ENCODE assay signal across 14 cellular contexts in the genomic region with DNA sequence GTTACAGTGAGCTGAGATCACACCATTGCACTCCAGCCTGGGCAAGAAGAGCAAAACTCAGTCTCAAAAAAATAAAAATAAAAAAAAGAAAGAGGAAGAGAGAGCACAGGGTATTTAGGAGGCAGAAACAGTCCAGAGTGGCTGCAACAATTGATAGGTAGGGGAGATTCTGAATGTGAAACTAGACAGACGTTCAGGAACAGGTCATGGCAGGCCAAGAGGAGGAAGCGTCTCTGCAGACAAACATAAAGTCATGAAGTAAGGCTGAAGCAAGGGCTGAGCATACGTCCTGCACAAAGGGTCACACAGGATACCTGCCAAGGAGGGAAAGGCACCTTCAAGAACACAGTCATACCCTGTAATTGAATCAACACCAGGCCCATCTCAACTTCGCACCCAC.
DNase-seq lines count a peak whose midpoint lies in the region; ATAC-seq, FAIRE-seq and TF ChIP-seq lines count a peak whose summit lies in the region.
"Had no signal": no experiment of that assay in that cellular context is flagged by ENCODE, and none has a peak within 500 bp of the region (broad histone marks: within the 10 kb centered on the region; RNA-seq: fewer than 3 reads in every experiment).

No MANE protein-coding gene starts in this region.

- no peaks in the 10 kb centered on the region for H3K79me1 ChIP-seq in neuronal stem cell (ENCODE audit: low read depth, low read length)

- DNase-seq in GM19239 (ENCODE audit: insufficient read length, low spot score): peak; percentile 34
- peak; percentile 27 for DNase-seq in HPDE6-E6E7 (ENCODE audit: extremely low spot score)
- no peak for DNase-seq in neuronal stem cell (ENCODE audit: low spot score)
- no peak for DNase-seq in dermis blood vessel endothelial cell
- no peak for DNase-seq in hepatocyte (ENCODE audit: low spot score)
- DNase-seq in ovary: no peak
- DNase-seq in mesenteric fat pad (ENCODE audit: low spot score): no peak
- DNase-seq: activated CD4-positive, alpha-beta T cell treated with anti-CD3 and anti-CD28 coated beads, Interleukin-2, amount 10 ng/mL, durations not matched to agents 24 days and 14 days; DMS53; Peyer's patch had no signal

- no peaks in the 10 kb centered on the region for H3K9me2 ChIP-seq in hepatocyte (replicated peaks; ENCODE audit: insufficient read depth)

- TF ChIP-seq EP300 in ovary (IDR thresholded peaks at IDR 0.05): no peak

- H3K27me3 ChIP-seq in neuronal stem cell (ENCODE audit: control insufficient read depth in 3 of 3, insufficient read depth in 3 of 3, low read depth in 1 of 3, low read length in 3 of 3): no peaks in the 10 kb centered on the region
- no peaks in the 10 kb centered on the region for H3K27me3 ChIP-seq in hepatocyte
- H3K27me3 ChIP-seq in ovary: no peaks in the 10 kb centered on the region
- H3K27me3 ChIP-seq: Peyer's patch, tibial nerve had no signal

- H3K14ac ChIP-seq in neuronal stem cell (ENCODE audit: low read length): peak overlapping the region; percentile 1

- no peak overlapping the region for H2BK5ac ChIP-seq in neuronal stem cell (ENCODE audit: low read length)

- TF ChIP-seq CTCF in hepatocyte (IDR thresholded peaks at IDR 0.05; ENCODE audit: poor library complexity) (no peak), ovary (IDR thresholded peaks at IDR 0.05) (no peak)

- peak; percentile 77 for FAIRE-seq in GM19239 (lab: Jason Lieb, UNC)

- no peak overlapping the region for H2BK15ac ChIP-seq in neuronal stem cell (ENCODE audit: low read length)

- H4K91ac ChIP-seq in neuronal stem cell (ENCODE audit: low read depth, low read length, poor library complexity): no peak overlapping the region

- H3K4me3 ChIP-seq in neuronal stem cell (ENCODE audit: low read length in 2 of 2): no peak overlapping the region
- H3K4me3 ChIP-seq in hepatocyte: no peak overlapping the region
- H3K4me3 ChIP-seq in ovary: no peak overlapping the region
- H3K4me3 ChIP-seq: HAP-1, Peyer's patch, tibial nerve had no signal

- intact Hi-C loops in ovary (cut with DNase I): no loop called here

- H2BK12ac ChIP-seq in neuronal stem cell (ENCODE audit: low read length): no peak overlapping the region

- no peaks in the 10 kb centered on the region for H4K20me1 ChIP-seq in hepatocyte (ENCODE audit: insufficient read depth, poor library complexity, severe bottlenecking)

- H3K27ac ChIP-seq in neuronal stem cell (replicated peaks; ENCODE audit: low read length): no peak overlapping the region
- H3K27ac ChIP-seq in hepatocyte: no peak overlapping the region
- no peak overlapping the region for H3K27ac ChIP-seq in ovary
- H3K27ac ChIP-seq: Peyer's patch, tibial nerve had no signal

- no peak overlapping the region for H4K8ac ChIP-seq in neuronal stem cell (ENCODE audit: low read depth, low read length)

- no peak overlapping the region for H2BK120ac ChIP-seq in neuronal stem cell (ENCODE audit: low read depth, low read length)

- H3K9me3 ChIP-seq in neuronal stem cell (replicated peaks in 1 of 2; ENCODE audit: control insufficient read depth in 2 of 2, insufficient read depth in 1 of 2, low read depth in 1 of 2, low read length in 2 of 2) (no peaks in the 10 kb centered on the region), hepatocyte (ENCODE audit: low read depth) (no peaks in the 10 kb centered on the region), ovary (no peaks in the 10 kb centered on the region)
- H3K9me3 ChIP-seq: HAP-1, Peyer's patch, tibial nerve had no signal

- no peak for TF ChIP-seq POLR2A in ovary (IDR thresholded peaks at IDR 0.05)

- H2AK5ac ChIP-seq in neuronal stem cell (ENCODE audit: low read depth, low read length): no peak overlapping the region

- H3K4me1 ChIP-seq in neuronal stem cell (ENCODE audit: control insufficient read depth in 2 of 2, insufficient read depth in 1 of 2, low read depth in 1 of 2, low read length in 2 of 2): peaks cover 0 to 6% of the 10 kb centered on the region in 2 donors
- H3K4me1 ChIP-seq in hepatocyte (ENCODE audit: insufficient read depth): peaks cover 5% of the 10 kb centered on the region
- no peaks in the 10 kb centered on the region for H3K4me1 ChIP-seq in ovary (ENCODE audit: insufficient read depth)
- H3K4me1 ChIP-seq: Peyer's patch had no signal

- H3K23ac ChIP-seq in neuronal stem cell (ENCODE audit: low read depth, low read length, poor library complexity): no peak overlapping the region

- ATAC-seq in HG02610 (IDR thresholded peaks at IDR 0.05; ENCODE audit: unreplicated experiment): peak; percentile 73
- ATAC-seq: activated naive CD4-positive, alpha-beta T cell treated with anti-CD3 and anti-CD28 coated beads, Interleukin-2, amount 50 U/mL, for 72 hours had no signal

- no peak overlapping the region for H3K4ac ChIP-seq in neuronal stem cell (ENCODE audit: low read length)

- no peaks in the 10 kb centered on the region for H3K79me2 ChIP-seq in hepatocyte

- H3K18ac ChIP-seq in neuronal stem cell (ENCODE audit: low read length): no peak overlapping the region

- H3K36me3 ChIP-seq in neuronal stem cell (replicated peaks in 1 of 2; ENCODE audit: control insufficient read depth in 2 of 2, insufficient read depth in 2 of 2, low read length in 2 of 2) (no peaks in the 10 kb centered on the region), hepatocyte (replicated peaks; ENCODE audit: insufficient read depth, low read depth) (no peaks in the 10 kb centered on the region), ovary (no peaks in the 10 kb centered on the region)
- H3K36me3 ChIP-seq: HAP-1, Peyer's patch, tibial nerve had no signal

- H3K4me2 ChIP-seq in neuronal stem cell (ENCODE audit: insufficient read depth, low read length, poor library complexity, severe bottlenecking) (no peak overlapping the region), hepatocyte (no peak overlapping the region)

- no peak overlapping the region for H3K9ac ChIP-seq in neuronal stem cell (ENCODE audit: low read depth, low read length, poor library complexity)

- H2AFZ ChIP-seq in neuronal stem cell (ENCODE audit: low read length) (no peak overlapping the region), hepatocyte (no peak overlapping the region)

- no CpG with 5 or more reads among the region's 4 CpGs for WGBS in neuronal stem cell (ENCODE audit: extremely low coverage in 2 of 2, insufficient read length in 2 of 2, insufficient replicate concordance in 1 of 2), 2 donors
- 88% methylated on average over 4 of the region's 4 CpGs for WGBS in hepatocyte (ENCODE audit: low lambda C conversion rate, missing lambda C conversion rate)
- 77 to 84% (median 82%) methylated on average over 4 of the region's 4 CpGs for WGBS in ovary, 3 donors

Comparison
In these comparisons a context has a peak if more than half of its experiments do, and no peak if none do; other contexts are left out.
1. DNase-seq: peak in GM19239 (single experiment) and HPDE6-E6E7 (single experiment); none in neuronal stem cell (single experiment), dermis blood vessel endothelial cell (single experiment), hepatocyte (single experiment), ovary (0 of 5) and mesenteric fat pad (single experiment).